In genomic region chr3:14428087-14429067, GRCh38 we compare ENCODE assay signal across 9 cellular contexts. TPM values are rescaled to one million over a fixed set of nuclear protein-coding genes. Genes with fewer than 3 reads are reported as not detected.
DNase-seq lines count a peak whose midpoint lies in the region; ATAC-seq and TF ChIP-seq lines count a peak whose summit lies in the region.
"Had no signal": no experiment of that assay in that cellular context is flagged by ENCODE, and none has a peak within 500 bp of the region (broad histone marks: within the 10 kb centered on the region; RNA-seq: fewer than 3 reads in every experiment).

No MANE protein-coding gene starts in this region.

- H3K4me3 ChIP-seq in right cardiac atrium (ENCODE audit: low read length) (no peak overlapping the region), left ventricle myocardium inferior (no peak overlapping the region), iPS-15b (ENCODE audit: low read depth, low read length) (no peak overlapping the region), upper lobe of left lung (no peak overlapping the region)

- no peaks in the 10 kb centered on the region for H3K27me3 Mint-ChIP-seq in activated CD4-positive, alpha-beta memory T cell treated with anti-CD3 and anti-CD28 coated beads, Interleukin-2, amount 10 ng/mL, durations not matched to agents 7 days and 5 days

- H3K36me3 ChIP-seq in left ventricle myocardium inferior, result no peaks in the 10 kb centered on the region
- peaks cover 5% of the 10 kb centered on the region for H3K36me3 ChIP-seq in iPS-15b (ENCODE audit: control insufficient read depth, insufficient read depth, low read length)
- no peaks in the 10 kb centered on the region for H3K36me3 ChIP-seq in upper lobe of left lung

- peaks cover 97% of the 10 kb centered on the region for H3K4me1 Mint-ChIP-seq in activated CD4-positive, alpha-beta memory T cell treated with anti-CD3 and anti-CD28 coated beads, Interleukin-2, amount 10 ng/mL, durations not matched to agents 7 days and 5 days

- DNase-seq in right cardiac atrium (peak in 2 of 3 donors; percentile 74 to 79), left ventricle myocardium inferior (no peak), upper lobe of left lung (no peak), HEK293T (ENCODE audit: extremely low spot score) (no peak)
- DNase-seq in activated CD4-positive, alpha-beta memory T cell treated with anti-CD3 and anti-CD28 coated beads, Interleukin-2, amount 10 ng/mL, durations not matched to agents 7 days and 5 days, result no peak
- DNase-seq: NCI-H1694 treated with DMSO at 0.1 percent for 48 hours had no signal

- CTCF ChIA-PET in activated CD4-positive, alpha-beta memory T cell treated with anti-CD3 and anti-CD28 coated beads, Interleukin-2, amount 10 ng/mL, durations not matched to agents 7 days and 5 days (lab: Charles Lee), result interaction anchor here (6.4 kb wide), 1 partner anchor 26 kb away, joined by 46 read pairs; the partner anchor contains the start of gene SLC6A6
- CTCF ChIA-PET in HEK293T (lab: Yijun Ruan, JAX), result no interaction called here

- WGBS in right cardiac atrium, result 79% methylated on average over 8 of the region's 8 CpGs
- 86 to 93% methylated on average over 7 to 8 of the region's 8 CpGs for WGBS in upper lobe of left lung, 2 donors

- peak in 1 of 2 donors; percentile 6 for ATAC-seq in right cardiac atrium
- ATAC-seq in upper lobe of left lung (ENCODE audit: low FRiP score in 2 of 2), result no peak
- no peak for ATAC-seq in GM21786 (IDR thresholded peaks at IDR 0.05; ENCODE audit: unreplicated experiment)
- no peak for ATAC-seq in HG02798 (IDR thresholded peaks at IDR 0.05; ENCODE audit: poor library complexity, unreplicated experiment)

- H3K4me1 ChIP-seq in right cardiac atrium (ENCODE audit: control insufficient read depth, insufficient read depth, low read length) (peaks cover 37% of the 10 kb centered on the region), left ventricle myocardium inferior (peaks cover 96% of the 10 kb centered on the region), iPS-15b (ENCODE audit: control insufficient read depth, insufficient read depth, low read length) (peaks cover 29% of the 10 kb centered on the region), upper lobe of left lung (peaks cover 93 to 98% (median 96%) of the 10 kb centered on the region in 4 donors)

- TF ChIP-seq CTCF in left ventricle myocardium inferior (IDR thresholded peaks at IDR 0.05; ENCODE audit: borderline replicate concordance) (no peak), upper lobe of left lung (IDR thresholded peaks at IDR 0.05) (no peak)

- H3K4me3 Mint-ChIP-seq in activated CD4-positive, alpha-beta memory T cell treated with anti-CD3 and anti-CD28 coated beads, Interleukin-2, amount 10 ng/mL, durations not matched to agents 7 days and 5 days, result no peak overlapping the region

- H3K27me3 ChIP-seq in right cardiac atrium (ENCODE audit: control insufficient read depth, insufficient read depth) (no peaks in the 10 kb centered on the region), left ventricle myocardium inferior (ENCODE audit: low read depth) (peaks cover 25% of the 10 kb centered on the region), iPS-15b (ENCODE audit: control insufficient read depth, insufficient read depth, low read length) (no peaks in the 10 kb centered on the region), upper lobe of left lung (no peaks in the 10 kb centered on the region)

- no peaks in the 10 kb centered on the region for H3K9me3 Mint-ChIP-seq in activated CD4-positive, alpha-beta memory T cell treated with anti-CD3 and anti-CD28 coated beads, Interleukin-2, amount 10 ng/mL, durations not matched to agents 7 days and 5 days

- peak overlapping the region; percentile 8 for H3K9ac ChIP-seq in iPS-15b (ENCODE audit: low read depth, low read length)

- peak overlapping the region; percentile 36 for H3K27ac Mint-ChIP-seq in activated CD4-positive, alpha-beta memory T cell treated with anti-CD3 and anti-CD28 coated beads, Interleukin-2, amount 10 ng/mL, durations not matched to agents 7 days and 5 days

- POLR2A ChIA-PET in activated CD4-positive, alpha-beta memory T cell treated with anti-CD3 and anti-CD28 coated beads, Interleukin-2, amount 10 ng/mL, durations not matched to agents 7 days and 5 days (lab: Charles Lee), result interaction anchor here (0.8 to 4.9 kb wide), 2 partner anchors 23 to 26 kb away, joined by 3 to 30 read pairs; partner anchors contain the start of gene SLC6A6
- POLR2A ChIA-PET in HEK293T (lab: Yijun Ruan, JAX), result no interaction called here

- TF ChIP-seq EP300 in upper lobe of left lung (IDR thresholded peaks at IDR 0.05), result no peak

- peaks cover 9% of the 10 kb centered on the region for H3K36me3 Mint-ChIP-seq in activated CD4-positive, alpha-beta memory T cell treated with anti-CD3 and anti-CD28 coated beads, Interleukin-2, amount 10 ng/mL, durations not matched to agents 7 days and 5 days (ENCODE audit: low read depth)

- TF ChIP-seq POLR2A in upper lobe of left lung (IDR thresholded peaks at IDR 0.05), result no peak

- H3K27ac ChIP-seq in right cardiac atrium (ENCODE audit: low read length) (peak overlapping the region; percentile 52), left ventricle myocardium inferior (replicated peaks) (no peak overlapping the region), upper lobe of left lung (peak overlapping the region; percentile 27 to 96 (median 76))

- intact Hi-C loops in right cardiac atrium (cut with DNase I), result no loop called here
- intact Hi-C loops in left ventricle myocardium inferior (cut with micrococcal nuclease), result no loop called here

- H3K9me3 ChIP-seq in right cardiac atrium (ENCODE audit: control insufficient read depth, low read length) (no peaks in the 10 kb centered on the region), left ventricle myocardium inferior (replicated peaks) (no peaks in the 10 kb centered on the region), iPS-15b (ENCODE audit: control insufficient read depth, insufficient read depth, low read length) (no peaks in the 10 kb centered on the region), upper lobe of left lung (no peaks in the 10 kb centered on the region)

TF ChIP-seq in HEK293T, 16 proteins besides CTCF, POLR2A, EP300 and RAD21:
- TF ChIP-seq L3MBTL2 (conservative IDR thresholded peaks at IDR 0.05) (no peak), SUZ12 (IDR thresholded peaks at IDR 0.05) (no peak), FOXK2 (IDR thresholded peaks at IDR 0.05) (no peak), LEF1 (IDR thresholded peaks at IDR 0.05; ENCODE audit: borderline replicate concordance) (no peak), BHLHE40 (IDR thresholded peaks at IDR 0.05; ENCODE audit: borderline replicate concordance) (no peak), ELF4 (IDR thresholded peaks at IDR 0.05) (no peak), CTBP1 (IDR thresholded peaks at IDR 0.05; ENCODE audit: borderline replicate concordance) (no peak), PKNOX1 (IDR thresholded peaks at IDR 0.05) (no peak), TARDBP (IDR thresholded peaks at IDR 0.05) (no peak), ZNF384 (IDR thresholded peaks at IDR 0.05) (no peak), HDGF (IDR thresholded peaks at IDR 0.05; ENCODE audit: borderline replicate concordance) (no peak), FOXM1 (IDR thresholded peaks at IDR 0.05; ENCODE audit: borderline replicate concordance) (no peak), SP1 (IDR thresholded peaks at IDR 0.05) (no peak), FOXA1 (IDR thresholded peaks at IDR 0.05) (no peak), ARNT (IDR thresholded peaks at IDR 0.05) (no peak), NFRKB (IDR thresholded peaks at IDR 0.05) (no peak)

RNA-seq across cellular contexts. Expression of gene SLC6A6, which starts 26.0 kb away (rescaled TPM):
- total RNA-seq in right cardiac atrium, result 100 to 1,000 TPM in 1 of 4 donors, 10 to 100 TPM in 3; 21.3 to 106 (median 38.4) TPM
- 23.7 TPM for polyA plus RNA-seq in right cardiac atrium
- 35.4 TPM for total RNA-seq in left ventricle myocardium inferior
- total RNA-seq in activated CD4-positive, alpha-beta memory T cell treated with anti-CD3 and anti-CD28 coated beads, Interleukin-2, amount 10 ng/mL, durations not matched to agents 7 days and 5 days, result 10 to 100 TPM; 59.0 to 61.5 TPM
- 100 to 1,000 TPM in 2 of 6 donors, 10 to 100 TPM in 4; 60.6 to 154 (median 92.8) TPM for total RNA-seq in upper lobe of left lung

Comparison
In these comparisons a context has a peak if more than half of its experiments do, and no peak if none do; other contexts are left out.
1. DNase-seq: peak in right cardiac atrium (2 of 3); none in left ventricle myocardium inferior (single experiment), activated CD4-positive, alpha-beta memory T cell treated with anti-CD3 and anti-CD28 coated beads, Interleukin-2, amount 10 ng/mL, durations not matched to agents 7 days and 5 days (single experiment), upper lobe of left lung (0 of 2) and HEK293T (single experiment).